Comparison of ENCODE assay signal across 16 cellular contexts in genomic region chr4:121785479-121785878, GRCh38. TPM values are rescaled to one million over a fixed set of nuclear protein-coding genes. Genes with fewer than 3 reads are reported as not detected.
DNase-seq lines count a peak whose midpoint lies in the region; ATAC-seq, FAIRE-seq and TF ChIP-seq lines count a peak whose summit lies in the region.
"Had no signal": no experiment of that assay in that cellular context is flagged by ENCODE, and none has a peak within 500 bp of the region (broad histone marks: within the 10 kb centered on the region; RNA-seq: fewer than 3 reads in every experiment).

No MANE protein-coding gene starts in this region.

- H3K4me3 ChIP-seq in mammary epithelial cell (replicated peaks in 1 of 3; ENCODE audit: insufficient read depth in 1 of 3, low read depth in 2 of 3, low read length in 3 of 3) (no peak overlapping the region), right cardiac atrium (ENCODE audit: low read length) (no peak overlapping the region)
- H3K4me3 ChIP-seq: thoracic aorta had no signal

- WGBS in mammary epithelial cell (ENCODE audit: low coverage, missing lambda C conversion rate), result 15% methylated on average over 4 of the region's 4 CpGs
- 57% methylated on average over 4 of the region's 4 CpGs for WGBS in right cardiac atrium

- DNase-seq in Right ventricle myocardium inferior (ENCODE audit: missing footprints) (no peak), cardiac septum (ENCODE audit: low spot score) (no peak), mammary epithelial cell (no peak), right cardiac atrium (no peak), urothelium cell line (ENCODE audit: low spot score) (peak; percentile 24), HK-2 (ENCODE audit: unreplicated experiment) (no peak), DMS153 (lab: John Stamatoyannopoulos, UW) (no peak)
- no peak for DNase-seq in activated CD4-positive, CD25-positive, alpha-beta regulatory T cell treated with anti-CD3 and anti-CD28 coated beads, Interleukin-2, amount 50 U/mL, for 72 hours
- DNase-seq: 8988T; activated B cell treated with CpG ODN at 0.5 μM for 24 hours; activated T-cell treated with anti-CD3 and anti-CD28 coated beads, Interleukin-2, amount 50 U/mL, for 48 hours; NCI-H2081; retina had no signal

- in situ Hi-C loops in mammary epithelial cell (cut with MboI; ENCODE audit: low sequenced_read_pairs in 2 of 2), result no loop called here

- dilution Hi-C loops in mammary epithelial cell (cut with HindIII; ENCODE audit: low sequenced_read_pairs), result no loop called here

- H3K27me3 ChIP-seq in mammary epithelial cell (ENCODE audit: insufficient read depth, low read length) (no peaks in the 10 kb centered on the region), right cardiac atrium (ENCODE audit: control insufficient read depth, insufficient read depth) (no peaks in the 10 kb centered on the region)

- CTCF ChIA-PET in mammary epithelial cell (lab: Charles Lee; ENCODE audit: low non-redundant PET), result no interaction called here

- intact Hi-C loops in Right ventricle myocardium inferior (cut with DNase I) (no loop called here), cardiac septum (cut with DNase I) (no loop called here), mammary epithelial cell (cut with micrococcal nuclease) (no loop called here), right cardiac atrium (cut with DNase I) (no loop called here)

- H3K27ac ChIP-seq in mammary epithelial cell (ENCODE audit: insufficient read depth, low read depth, low read length) (no peak overlapping the region), right cardiac atrium (ENCODE audit: low read length) (peak overlapping the region; percentile 58)
- H3K27ac ChIP-seq: KMS-11, thoracic aorta had no signal

- no peaks in the 10 kb centered on the region for H3K79me2 ChIP-seq in mammary epithelial cell (ENCODE audit: insufficient read depth, low read length)

- H2AFZ ChIP-seq in mammary epithelial cell (ENCODE audit: low read depth, low read length), result peak overlapping the region; percentile 78

- FAIRE-seq in urothelium cell line (lab: Jason Lieb, UNC), result no peak

- BruUV-seq in mammary epithelial cell (replicated peaks; lab: Mats Ljungman, UMichigan), result no TSS peak

- H3K9me3 ChIP-seq in mammary epithelial cell (replicated peaks; ENCODE audit: insufficient read depth, low read length) (no peaks in the 10 kb centered on the region), right cardiac atrium (ENCODE audit: control insufficient read depth, low read length) (no peaks in the 10 kb centered on the region)
- H3K9me3 ChIP-seq: thoracic aorta had no signal

- no peaks in the 10 kb centered on the region for H3K36me3 ChIP-seq in mammary epithelial cell (ENCODE audit: insufficient read depth, low read length)
- H3K36me3 ChIP-seq: thoracic aorta had no signal

- H3K4me1 ChIP-seq in mammary epithelial cell (ENCODE audit: insufficient read depth, low read length) (peaks cover 27% of the 10 kb centered on the region), right cardiac atrium (ENCODE audit: control insufficient read depth, insufficient read depth, low read length) (peaks cover 4% of the 10 kb centered on the region)

- H3K4me2 ChIP-seq in mammary epithelial cell (ENCODE audit: insufficient read depth, low read depth, low read length), result peak overlapping the region; percentile 49
- H3K4me2 ChIP-seq: KMS-11 had no signal

- H4K20me1 ChIP-seq in mammary epithelial cell (ENCODE audit: insufficient read depth, low read length), result no peaks in the 10 kb centered on the region

- H3K9ac ChIP-seq in mammary epithelial cell (ENCODE audit: insufficient read depth, low read length), result no peak overlapping the region
- H3K9ac ChIP-seq: KMS-11 had no signal

- no peak for TF ChIP-seq CTCF in mammary epithelial cell (conservative IDR thresholded peaks at IDR 0.05 in 1 of 2, IDR thresholded peaks at IDR 0.05 in 1 of 2; ENCODE audit: extremely low read depth in 1 of 2, insufficient read depth in 1 of 2, low read depth in 1 of 2, low read length in 2 of 2)

- peak; percentile 44 for ATAC-seq in Right ventricle myocardium inferior
- ATAC-seq in right cardiac atrium, result peak; percentile 33 to 41

RNA-seq across cellular contexts. Expression of gene EXOSC9, which starts 15.6 kb away (rescaled TPM):
- total RNA-seq in Right ventricle myocardium inferior (10.2 TPM), cardiac septum (13.5 TPM), mammary epithelial cell (10 to 100 TPM; 20.3 to 28.7 TPM), right cardiac atrium (10 to 100 TPM; 11.1 to 16.5 (median 13.0) TPM)
- polyA plus RNA-seq in mammary epithelial cell (28.1 TPM), right cardiac atrium (19.9 TPM)
- polyA minus RNA-seq in mammary epithelial cell, result 34.7 TPM

RNA-seq across cellular contexts. Expression of gene SMIM43, which starts 20.5 kb away (rescaled TPM):
- total RNA-seq in Right ventricle myocardium inferior (not detected), cardiac septum (0.27 TPM), mammary epithelial cell (not detected), right cardiac atrium (under 1 TPM in 1 of 4 donors, not detected in 3; 0.12 TPM)
- polyA plus RNA-seq in mammary epithelial cell (0.07 TPM), right cardiac atrium (0.07 TPM)
- not detected for polyA minus RNA-seq in mammary epithelial cell
- total RNA-seq: activated B cell treated with CpG ODN at 0.5 μM for 24 hours, mucosa of gallbladder, thoracic aorta had no signal

RNA-seq across cellular contexts. Expression of gene CCNA2, which starts 38.2 kb away (rescaled TPM):
- 1.2 TPM for total RNA-seq in Right ventricle myocardium inferior
- total RNA-seq in cardiac septum, result 0.38 TPM
- total RNA-seq in mammary epithelial cell, result 10 to 100 TPM in 1 of 2 donors, 1 to 10 TPM in 1; 2.7 to 34.9 TPM
- polyA plus RNA-seq in mammary epithelial cell, result 41.8 TPM
- polyA minus RNA-seq in mammary epithelial cell, result 35.0 TPM
- total RNA-seq in right cardiac atrium, result 1 to 10 TPM in 2 of 4 donors, under 1 TPM in 2; 0.36 to 1.7 (median 1.1) TPM
- 0.43 TPM for polyA plus RNA-seq in right cardiac atrium
